Comparison of ENCODE assay signal across 1 cellular context in the genomic region with DNA sequence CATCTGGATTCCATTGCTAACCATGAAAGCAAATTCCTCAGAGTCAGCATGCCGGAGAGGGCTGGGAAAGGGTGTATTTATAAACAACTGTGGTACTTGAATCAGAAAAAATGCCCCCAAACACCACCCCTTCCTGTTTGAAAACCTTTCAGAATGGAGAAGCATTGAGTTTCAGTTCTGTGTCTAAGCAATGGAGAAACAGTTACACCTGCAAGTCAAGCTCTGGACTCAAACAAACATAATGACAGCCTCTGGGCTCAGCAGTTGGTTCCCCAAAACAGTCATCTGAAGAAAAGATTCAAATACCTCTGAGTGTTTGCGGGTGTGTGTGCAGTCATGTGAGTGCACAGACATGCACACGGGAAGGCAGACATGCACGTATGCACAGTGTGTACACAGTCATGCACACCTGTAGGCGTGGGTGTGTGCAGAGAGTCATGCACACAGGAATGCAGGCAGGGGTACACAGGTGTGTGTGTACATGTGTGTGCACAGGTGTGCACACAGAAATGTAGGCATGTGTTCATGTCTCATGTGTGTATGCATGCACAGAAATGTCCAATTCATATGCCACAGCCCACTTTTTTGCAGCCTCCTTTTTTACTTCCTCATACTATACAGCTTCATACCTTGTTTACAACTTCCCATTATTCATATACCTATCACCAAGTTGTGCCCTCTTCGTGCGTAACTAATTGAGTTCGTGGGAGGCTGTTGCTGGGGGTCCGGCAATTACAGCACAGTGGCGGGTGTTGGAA.
TF ChIP-seq lines count a peak whose summit lies in the region.

No MANE protein-coding gene starts in this region.

TF ChIP-seq in GM12878, 131 proteins besides CTCF, POLR2A, EP300 and RAD21 (continued from another document and continues in another):
- TF ChIP-seq, protein P1, sequence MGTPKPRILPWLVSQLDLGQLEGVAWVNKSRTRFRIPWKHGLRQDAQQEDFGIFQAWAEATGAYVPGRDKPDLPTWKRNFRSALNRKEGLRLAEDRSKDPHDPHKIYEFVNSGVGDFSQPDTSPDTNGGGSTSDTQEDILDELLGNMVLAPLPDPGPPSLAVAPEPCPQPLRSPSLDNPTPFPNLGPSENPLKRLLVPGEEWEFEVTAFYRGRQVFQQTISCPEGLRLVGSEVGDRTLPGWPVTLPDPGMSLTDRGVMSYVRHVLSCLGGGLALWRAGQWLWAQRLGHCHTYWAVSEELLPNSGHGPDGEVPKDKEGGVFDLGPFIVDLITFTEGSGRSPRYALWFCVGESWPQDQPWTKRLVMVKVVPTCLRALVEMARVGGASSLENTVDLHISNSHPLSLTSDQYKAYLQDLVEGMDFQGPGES (IDR thresholded peaks at IDR 0.05): no peak
- TF ChIP-seq SREBF1 (IDR thresholded peaks at IDR 0.05; ENCODE audit: low read length) (no peak), POLR2AphosphoS5 (IDR thresholded peaks at IDR 0.05; ENCODE audit: low read length) (no peak), BRCA1 (IDR thresholded peaks at IDR 0.05; ENCODE audit: low read depth, low read length) (no peak), FOXK2 (IDR thresholded peaks at IDR 0.05) (no peak), EGR1 (IDR thresholded peaks at IDR 0.05; ENCODE audit: borderline replicate concordance in 1 of 2, low read depth in 2 of 2, low read length in 2 of 2) (peak in 1 of 2 experiments; percentile 76; a peak in 1 of 3 replicates), KAT2A (conservative IDR thresholded peaks at IDR 0.05; ENCODE audit: control insufficient read depth, low read depth, low read length) (no peak), ZZZ3 (IDR thresholded peaks at IDR 0.05; ENCODE audit: control insufficient read depth, insufficient read length, low read depth) (no peak), MEF2A (IDR thresholded peaks at IDR 0.05; ENCODE audit: insufficient read depth, low read depth, low read length) (0 out of 2 replicates have a peak, but pooled peaks have one; percentile 55), ZNF207 (IDR thresholded peaks at IDR 0.05; ENCODE audit: borderline replicate concordance) (no peak), CREM (IDR thresholded peaks at IDR 0.05; ENCODE audit: low read depth) (peak; percentile 80; the same call in 1 of the 2 replicates), ASH2L (IDR thresholded peaks at IDR 0.05; ENCODE audit: borderline replicate concordance, low read depth) (no peak), TARDBP (IDR thresholded peaks at IDR 0.05; ENCODE audit: borderline replicate concordance) (no peak), MYC (IDR thresholded peaks at IDR 0.05; ENCODE audit: insufficient read depth, insufficient read length, insufficient replicate concordance, low read length, severe bottlenecking) (no peak), MEF2B (IDR thresholded peaks at IDR 0.05; ENCODE audit: partially characterized antibody, poor library complexity, severe bottlenecking) (peak; percentile 55), LARP7 (IDR thresholded peaks at IDR 0.05) (no peak), SMAD1 (IDR thresholded peaks at IDR 0.05; ENCODE audit: low read depth, partially characterized antibody) (no peak), NR2C2 (IDR thresholded peaks at IDR 0.05; ENCODE audit: borderline replicate concordance, control insufficient read depth, insufficient read length, low read depth) (no peak), NR2C1 (IDR thresholded peaks at IDR 0.05) (no peak), SMARCA5 (IDR thresholded peaks at IDR 0.05) (no peak), YY1 (IDR thresholded peaks at IDR 0.05; ENCODE audit: low read depth, low read length) (no peak), MTA2 (IDR thresholded peaks at IDR 0.05; ENCODE audit: low read depth) (peak; percentile 50; the same call in 1 of the 2 replicates), HDAC6 (IDR thresholded peaks at IDR 0.05; ENCODE audit: unreplicated experiment) (no peak), HDGF (IDR thresholded peaks at IDR 0.05) (no peak), ETV6 (conservative IDR thresholded peaks at IDR 0.05 in 1 of 2, IDR thresholded peaks at IDR 0.05 in 1 of 2; ENCODE audit: borderline replicate concordance in 1 of 2, low read depth in 1 of 2) (0 out of 4 replicates have a peak, but pooled peaks of 1 of the 2 experiments have one; percentile 34), ZNF217 (IDR thresholded peaks at IDR 0.05) (no peak)
- TF ChIP-seq, protein P2, sequence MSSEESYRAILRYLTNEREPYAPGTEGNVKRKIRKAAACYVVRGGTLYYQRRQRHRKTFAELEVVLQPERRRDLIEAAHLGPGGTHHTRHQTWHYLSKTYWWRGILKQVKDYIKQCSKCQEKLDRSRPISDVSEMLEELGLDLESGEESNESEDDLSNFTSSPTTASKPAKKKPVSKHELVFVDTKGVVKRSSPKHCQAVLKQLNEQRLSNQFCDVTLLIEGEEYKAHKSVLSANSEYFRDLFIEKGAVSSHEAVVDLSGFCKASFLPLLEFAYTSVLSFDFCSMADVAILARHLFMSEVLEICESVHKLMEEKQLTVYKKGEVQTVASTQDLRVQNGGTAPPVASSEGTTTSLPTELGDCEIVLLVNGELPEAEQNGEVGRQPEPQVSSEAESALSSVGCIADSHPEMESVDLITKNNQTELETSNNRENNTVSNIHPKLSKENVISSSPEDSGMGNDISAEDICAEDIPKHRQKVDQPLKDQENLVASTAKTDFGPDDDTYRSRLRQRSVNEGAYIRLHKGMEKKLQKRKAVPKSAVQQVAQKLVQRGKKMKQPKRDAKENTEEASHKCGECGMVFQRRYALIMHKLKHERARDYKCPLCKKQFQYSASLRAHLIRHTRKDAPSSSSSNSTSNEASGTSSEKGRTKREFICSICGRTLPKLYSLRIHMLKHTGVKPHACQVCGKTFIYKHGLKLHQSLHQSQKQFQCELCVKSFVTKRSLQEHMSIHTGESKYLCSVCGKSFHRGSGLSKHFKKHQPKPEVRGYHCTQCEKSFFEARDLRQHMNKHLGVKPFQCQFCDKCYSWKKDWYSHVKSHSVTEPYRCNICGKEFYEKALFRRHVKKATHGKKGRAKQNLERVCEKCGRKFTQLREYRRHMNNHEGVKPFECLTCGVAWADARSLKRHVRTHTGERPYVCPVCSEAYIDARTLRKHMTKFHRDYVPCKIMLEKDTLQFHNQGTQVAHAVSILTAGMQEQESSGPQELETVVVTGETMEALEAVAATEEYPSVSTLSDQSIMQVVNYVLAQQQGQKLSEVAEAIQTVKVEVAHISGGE (CRISPR knock-in tag; IDR thresholded peaks at IDR 0.05): no peak
- TF ChIP-seq, protein P3, sequence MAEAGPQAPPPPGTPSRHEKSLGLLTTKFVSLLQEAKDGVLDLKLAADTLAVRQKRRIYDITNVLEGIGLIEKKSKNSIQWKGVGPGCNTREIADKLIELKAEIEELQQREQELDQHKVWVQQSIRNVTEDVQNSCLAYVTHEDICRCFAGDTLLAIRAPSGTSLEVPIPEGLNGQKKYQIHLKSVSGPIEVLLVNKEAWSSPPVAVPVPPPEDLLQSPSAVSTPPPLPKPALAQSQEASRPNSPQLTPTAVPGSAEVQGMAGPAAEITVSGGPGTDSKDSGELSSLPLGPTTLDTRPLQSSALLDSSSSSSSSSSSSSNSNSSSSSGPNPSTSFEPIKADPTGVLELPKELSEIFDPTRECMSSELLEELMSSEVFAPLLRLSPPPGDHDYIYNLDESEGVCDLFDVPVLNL (IDR thresholded peaks at IDR 0.05; ENCODE audit: low read depth, low read length): no peak
- TF ChIP-seq, protein P4, sequence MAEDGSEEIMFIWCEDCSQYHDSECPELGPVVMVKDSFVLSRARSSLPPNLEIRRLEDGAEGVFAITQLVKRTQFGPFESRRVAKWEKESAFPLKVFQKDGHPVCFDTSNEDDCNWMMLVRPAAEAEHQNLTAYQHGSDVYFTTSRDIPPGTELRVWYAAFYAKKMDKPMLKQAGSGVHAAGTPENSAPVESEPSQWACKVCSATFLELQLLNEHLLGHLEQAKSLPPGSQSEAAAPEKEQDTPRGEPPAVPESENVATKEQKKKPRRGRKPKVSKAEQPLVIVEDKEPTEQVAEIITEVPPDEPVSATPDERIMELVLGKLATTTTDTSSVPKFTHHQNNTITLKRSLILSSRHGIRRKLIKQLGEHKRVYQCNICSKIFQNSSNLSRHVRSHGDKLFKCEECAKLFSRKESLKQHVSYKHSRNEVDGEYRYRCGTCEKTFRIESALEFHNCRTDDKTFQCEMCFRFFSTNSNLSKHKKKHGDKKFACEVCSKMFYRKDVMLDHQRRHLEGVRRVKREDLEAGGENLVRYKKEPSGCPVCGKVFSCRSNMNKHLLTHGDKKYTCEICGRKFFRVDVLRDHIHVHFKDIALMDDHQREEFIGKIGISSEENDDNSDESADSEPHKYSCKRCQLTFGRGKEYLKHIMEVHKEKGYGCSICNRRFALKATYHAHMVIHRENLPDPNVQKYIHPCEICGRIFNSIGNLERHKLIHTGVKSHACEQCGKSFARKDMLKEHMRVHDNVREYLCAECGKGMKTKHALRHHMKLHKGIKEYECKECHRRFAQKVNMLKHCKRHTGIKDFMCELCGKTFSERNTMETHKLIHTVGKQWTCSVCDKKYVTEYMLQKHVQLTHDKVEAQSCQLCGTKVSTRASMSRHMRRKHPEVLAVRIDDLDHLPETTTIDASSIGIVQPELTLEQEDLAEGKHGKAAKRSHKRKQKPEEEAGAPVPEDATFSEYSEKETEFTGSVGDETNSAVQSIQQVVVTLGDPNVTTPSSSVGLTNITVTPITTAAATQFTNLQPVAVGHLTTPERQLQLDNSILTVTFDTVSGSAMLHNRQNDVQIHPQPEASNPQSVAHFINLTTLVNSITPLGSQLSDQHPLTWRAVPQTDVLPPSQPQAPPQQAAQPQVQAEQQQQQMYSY (CRISPR knock-in tag; IDR thresholded peaks at IDR 0.05): no peak
- TF ChIP-seq, protein P5, sequence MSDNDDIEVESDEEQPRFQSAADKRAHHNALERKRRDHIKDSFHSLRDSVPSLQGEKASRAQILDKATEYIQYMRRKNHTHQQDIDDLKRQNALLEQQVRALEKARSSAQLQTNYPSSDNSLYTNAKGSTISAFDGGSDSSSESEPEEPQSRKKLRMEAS (IDR thresholded peaks at IDR 0.05; ENCODE audit: low read depth, low read length): no peak
- TF ChIP-seq, protein P6, sequence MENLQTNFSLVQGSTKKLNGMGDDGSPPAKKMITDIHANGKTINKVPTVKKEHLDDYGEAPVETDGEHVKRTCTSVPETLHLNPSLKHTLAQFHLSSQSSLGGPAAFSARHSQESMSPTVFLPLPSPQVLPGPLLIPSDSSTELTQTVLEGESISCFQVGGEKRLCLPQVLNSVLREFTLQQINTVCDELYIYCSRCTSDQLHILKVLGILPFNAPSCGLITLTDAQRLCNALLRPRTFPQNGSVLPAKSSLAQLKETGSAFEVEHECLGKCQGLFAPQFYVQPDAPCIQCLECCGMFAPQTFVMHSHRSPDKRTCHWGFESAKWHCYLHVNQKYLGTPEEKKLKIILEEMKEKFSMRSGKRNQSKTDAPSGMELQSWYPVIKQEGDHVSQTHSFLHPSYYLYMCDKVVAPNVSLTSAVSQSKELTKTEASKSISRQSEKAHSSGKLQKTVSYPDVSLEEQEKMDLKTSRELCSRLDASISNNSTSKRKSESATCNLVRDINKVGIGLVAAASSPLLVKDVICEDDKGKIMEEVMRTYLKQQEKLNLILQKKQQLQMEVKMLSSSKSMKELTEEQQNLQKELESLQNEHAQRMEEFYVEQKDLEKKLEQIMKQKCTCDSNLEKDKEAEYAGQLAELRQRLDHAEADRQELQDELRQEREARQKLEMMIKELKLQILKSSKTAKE (IDR thresholded peaks at IDR 0.05; ENCODE audit: low read depth, poor library complexity, severe bottlenecking): peak; percentile 40
- TF ChIP-seq, protein P7, sequence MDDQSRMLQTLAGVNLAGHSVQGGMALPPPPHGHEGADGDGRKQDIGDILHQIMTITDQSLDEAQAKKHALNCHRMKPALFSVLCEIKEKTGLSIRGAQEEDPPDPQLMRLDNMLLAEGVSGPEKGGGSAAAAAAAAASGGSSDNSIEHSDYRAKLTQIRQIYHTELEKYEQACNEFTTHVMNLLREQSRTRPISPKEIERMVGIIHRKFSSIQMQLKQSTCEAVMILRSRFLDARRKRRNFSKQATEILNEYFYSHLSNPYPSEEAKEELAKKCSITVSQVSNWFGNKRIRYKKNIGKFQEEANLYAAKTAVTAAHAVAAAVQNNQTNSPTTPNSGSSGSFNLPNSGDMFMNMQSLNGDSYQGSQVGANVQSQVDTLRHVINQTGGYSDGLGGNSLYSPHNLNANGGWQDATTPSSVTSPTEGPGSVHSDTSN (IDR thresholded peaks at IDR 0.05; ENCODE audit: insufficient replicate concordance, low read depth, low read length): no peak
- TF ChIP-seq, protein P8, sequence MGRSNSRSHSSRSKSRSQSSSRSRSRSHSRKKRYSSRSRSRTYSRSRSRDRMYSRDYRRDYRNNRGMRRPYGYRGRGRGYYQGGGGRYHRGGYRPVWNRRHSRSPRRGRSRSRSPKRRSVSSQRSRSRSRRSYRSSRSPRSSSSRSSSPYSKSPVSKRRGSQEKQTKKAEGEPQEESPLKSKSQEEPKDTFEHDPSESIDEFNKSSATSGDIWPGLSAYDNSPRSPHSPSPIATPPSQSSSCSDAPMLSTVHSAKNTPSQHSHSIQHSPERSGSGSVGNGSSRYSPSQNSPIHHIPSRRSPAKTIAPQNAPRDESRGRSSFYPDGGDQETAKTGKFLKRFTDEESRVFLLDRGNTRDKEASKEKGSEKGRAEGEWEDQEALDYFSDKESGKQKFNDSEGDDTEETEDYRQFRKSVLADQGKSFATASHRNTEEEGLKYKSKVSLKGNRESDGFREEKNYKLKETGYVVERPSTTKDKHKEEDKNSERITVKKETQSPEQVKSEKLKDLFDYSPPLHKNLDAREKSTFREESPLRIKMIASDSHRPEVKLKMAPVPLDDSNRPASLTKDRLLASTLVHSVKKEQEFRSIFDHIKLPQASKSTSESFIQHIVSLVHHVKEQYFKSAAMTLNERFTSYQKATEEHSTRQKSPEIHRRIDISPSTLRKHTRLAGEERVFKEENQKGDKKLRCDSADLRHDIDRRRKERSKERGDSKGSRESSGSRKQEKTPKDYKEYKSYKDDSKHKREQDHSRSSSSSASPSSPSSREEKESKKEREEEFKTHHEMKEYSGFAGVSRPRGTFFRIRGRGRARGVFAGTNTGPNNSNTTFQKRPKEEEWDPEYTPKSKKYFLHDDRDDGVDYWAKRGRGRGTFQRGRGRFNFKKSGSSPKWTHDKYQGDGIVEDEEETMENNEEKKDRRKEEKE (IDR thresholded peaks at IDR 0.05): no peak
- TF ChIP-seq, protein P9, sequence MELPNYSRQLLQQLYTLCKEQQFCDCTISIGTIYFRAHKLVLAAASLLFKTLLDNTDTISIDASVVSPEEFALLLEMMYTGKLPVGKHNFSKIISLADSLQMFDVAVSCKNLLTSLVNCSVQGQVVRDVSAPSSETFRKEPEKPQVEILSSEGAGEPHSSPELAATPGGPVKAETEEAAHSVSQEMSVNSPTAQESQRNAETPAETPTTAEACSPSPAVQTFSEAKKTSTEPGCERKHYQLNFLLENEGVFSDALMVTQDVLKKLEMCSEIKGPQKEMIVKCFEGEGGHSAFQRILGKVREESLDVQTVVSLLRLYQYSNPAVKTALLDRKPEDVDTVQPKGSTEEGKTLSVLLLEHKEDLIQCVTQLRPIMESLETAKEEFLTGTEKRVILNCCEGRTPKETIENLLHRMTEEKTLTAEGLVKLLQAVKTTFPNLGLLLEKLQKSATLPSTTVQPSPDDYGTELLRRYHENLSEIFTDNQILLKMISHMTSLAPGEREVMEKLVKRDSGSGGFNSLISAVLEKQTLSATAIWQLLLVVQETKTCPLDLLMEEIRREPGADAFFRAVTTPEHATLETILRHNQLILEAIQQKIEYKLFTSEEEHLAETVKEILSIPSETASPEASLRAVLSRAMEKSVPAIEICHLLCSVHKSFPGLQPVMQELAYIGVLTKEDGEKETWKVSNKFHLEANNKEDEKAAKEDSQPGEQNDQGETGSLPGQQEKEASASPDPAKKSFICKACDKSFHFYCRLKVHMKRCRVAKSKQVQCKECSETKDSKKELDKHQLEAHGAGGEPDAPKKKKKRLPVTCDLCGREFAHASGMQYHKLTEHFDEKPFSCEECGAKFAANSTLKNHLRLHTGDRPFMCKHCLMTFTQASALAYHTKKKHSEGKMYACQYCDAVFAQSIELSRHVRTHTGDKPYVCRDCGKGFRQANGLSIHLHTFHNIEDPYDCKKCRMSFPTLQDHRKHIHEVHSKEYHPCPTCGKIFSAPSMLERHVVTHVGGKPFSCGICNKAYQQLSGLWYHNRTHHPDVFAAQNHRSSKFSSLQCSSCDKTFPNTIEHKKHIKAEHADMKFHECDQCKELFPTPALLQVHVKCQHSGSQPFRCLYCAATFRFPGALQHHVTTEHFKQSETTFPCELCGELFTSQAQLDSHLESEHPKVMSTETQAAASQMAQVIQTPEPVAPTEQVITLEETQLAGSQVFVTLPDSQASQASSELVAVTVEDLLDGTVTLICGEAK (IDR thresholded peaks at IDR 0.05; ENCODE audit: borderline replicate concordance): no peak
